In the genomic region with DNA sequence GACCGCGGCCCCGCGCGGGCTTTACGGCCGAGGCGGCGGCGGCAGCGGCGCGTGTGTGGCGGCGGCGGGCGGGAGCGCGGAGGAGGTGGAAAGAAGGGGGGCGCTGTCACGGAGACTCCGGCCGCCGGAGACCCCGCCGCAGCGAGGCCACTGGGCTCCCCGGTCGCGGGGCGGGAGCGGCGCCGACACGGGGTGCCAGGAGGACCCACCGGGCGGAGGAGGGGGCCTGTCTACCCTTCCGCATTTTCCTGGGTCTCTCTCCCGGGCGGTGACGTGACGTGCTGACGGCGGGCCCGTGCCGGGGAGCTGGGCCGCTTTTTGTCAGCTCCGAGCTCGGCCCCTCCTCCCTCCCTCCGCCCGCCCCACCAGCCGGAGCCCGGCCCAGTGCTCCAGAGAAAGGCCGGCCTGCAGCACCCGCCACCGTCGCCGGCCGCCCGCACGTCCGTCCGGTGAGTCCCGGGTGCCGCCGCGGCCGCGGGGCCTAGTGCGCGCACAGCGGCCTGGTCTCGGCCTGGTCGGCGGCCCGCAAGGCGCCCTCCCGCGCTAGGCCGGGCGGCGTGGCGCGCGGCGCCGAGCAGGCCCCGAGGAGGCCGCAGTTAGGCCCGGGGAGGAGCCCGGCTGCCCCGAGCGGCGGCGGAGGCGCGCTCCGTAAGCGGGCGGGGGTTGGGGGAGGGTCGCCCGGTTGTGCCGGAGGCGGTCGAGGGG, we compare ENCODE assay signal across 8 cellular contexts. TPM values are rescaled to one million over a fixed set of nuclear protein-coding genes. Genes with fewer than 3 reads are reported as not detected.
DNase-seq lines count a peak whose midpoint lies in the region; ATAC-seq and TF ChIP-seq lines count a peak whose summit lies in the region.

Gene ZFX, plus strand, starts transcription at position 384 of the 705 bp plus-strand sequence. CDS start 23,014 bp downstream, outside the sequence.

- no peak for DNase-seq in AG04450 (ENCODE audit: low read depth, low spot score)
- DNase-seq in RPMI7951 (ENCODE audit: low read depth): peak; percentile 71
- peak; percentile 72 for DNase-seq in activated gamma-delta T cell treated with anti-CD3 and anti-CD28 coated beads, Interleukin-2, amount 50 U/mL, for 16 hours (ENCODE audit: low read depth)
- peak; percentile 44 for DNase-seq in germinal center (ENCODE audit: low spot score)
- DNase-seq in occipital lobe (lab: John Stamatoyannopoulos, UW): peak; percentile 56
- no peak for DNase-seq in thoracic aorta (ENCODE audit: low spot score)

- H3K9me3 ChIP-seq in AG04450 (ENCODE audit: control insufficient read depth, insufficient read depth, low read length): no peaks in the 10 kb centered on the region
- H3K9me3 ChIP-seq in thoracic aorta: no peaks in the 10 kb centered on the region

- H3K4me3 ChIP-seq in AG04450 (ENCODE audit: low read depth, low read length) (peak within 1 kb of the TSS; percentile 73), thoracic aorta (peak within 1 kb of the TSS; percentile 85)

- CTCF ChIA-PET in AG04450 (lab: Charles Lee): no interaction called here

- H3K27ac ChIP-seq in AG04450 (ENCODE audit: low read depth, low read length) (peak within 1 kb of the TSS; percentile 78), thoracic aorta (peak within 1 kb of the TSS; percentile 93 to 95)

- H3K27me3 ChIP-seq in AG04450 (ENCODE audit: control insufficient read depth, insufficient read depth, low read length) (no peaks in the 10 kb centered on the region), thoracic aorta (replicated peaks; ENCODE audit: insufficient read depth) (no peaks in the 10 kb centered on the region)

- H3K4me1 ChIP-seq in thoracic aorta (ENCODE audit: control insufficient read depth in 1 of 2, low read depth in 2 of 2): peaks cover 6 to 39% of the 10 kb centered on the region in 2 donors

- no peak for TF ChIP-seq CTCF in AG04450 (IDR thresholded peaks at IDR 0.05; ENCODE audit: low read depth, low read length)
- TF ChIP-seq CTCF in thoracic aorta (IDR thresholded peaks at IDR 0.05): no peak

- H3K36me3 ChIP-seq in thoracic aorta: no peaks in the 10 kb centered on the region

- POLR2A ChIA-PET in AG04450 (lab: Yijun Ruan, JAX): interaction anchor here (0.7 to 1.0 kb wide), 2 partner anchors 22 to 95 kb away, joined by 3 to 6 read pairs; partner anchors contain the start of gene EIF2S3

- peak; percentile 55 for ATAC-seq in GM18867 (IDR thresholded peaks at IDR 0.05; ENCODE audit: unreplicated experiment)
- peak; percentile 29 for ATAC-seq in HG03095 (IDR thresholded peaks at IDR 0.05; ENCODE audit: unreplicated experiment)
- peak; percentile 43 for ATAC-seq in thoracic aorta (ENCODE audit: insufficient number of reproducible peaks, low FRiP score, low read depth)

RNA-seq across cellular contexts. Expression of gene ZFX, which starts in this region (rescaled TPM):
- 16.2 and 23.1 TPM in 2 replicates for polyA plus RNA-seq in AG04450 (2011; rRNA removed)
- 43.5 and 66.2 TPM in 2 replicates for polyA minus RNA-seq in AG04450 (2011; rRNA and poly(A)+ RNA removed)
- total RNA-seq in RPMI7951 (2014; rRNA removed; shearing (Covaris generic)): 36.9 and 37.6 TPM in 2 replicates
- total RNA-seq in occipital lobe (72.2 TPM), thoracic aorta (10 to 100 TPM; 38.4 to 39.7 TPM)

Comparison
In these comparisons a context has a peak if more than half of its experiments do, and no peak if none do; other contexts are left out.
1. DNase-seq: peak in RPMI7951 (single experiment), activated gamma-delta T cell treated with anti-CD3 and anti-CD28 coated beads, Interleukin-2, amount 50 U/mL, for 16 hours (single experiment), germinal center (single experiment) and occipital lobe (single experiment); none in AG04450 (single experiment) and thoracic aorta (single experiment).
2. Peak in every context shown above with its lines, with median percentiles within 50 percentile points of each other: ATAC-seq.